17 cellular contexts compared by ENCODE assay signal in the genomic region with DNA sequence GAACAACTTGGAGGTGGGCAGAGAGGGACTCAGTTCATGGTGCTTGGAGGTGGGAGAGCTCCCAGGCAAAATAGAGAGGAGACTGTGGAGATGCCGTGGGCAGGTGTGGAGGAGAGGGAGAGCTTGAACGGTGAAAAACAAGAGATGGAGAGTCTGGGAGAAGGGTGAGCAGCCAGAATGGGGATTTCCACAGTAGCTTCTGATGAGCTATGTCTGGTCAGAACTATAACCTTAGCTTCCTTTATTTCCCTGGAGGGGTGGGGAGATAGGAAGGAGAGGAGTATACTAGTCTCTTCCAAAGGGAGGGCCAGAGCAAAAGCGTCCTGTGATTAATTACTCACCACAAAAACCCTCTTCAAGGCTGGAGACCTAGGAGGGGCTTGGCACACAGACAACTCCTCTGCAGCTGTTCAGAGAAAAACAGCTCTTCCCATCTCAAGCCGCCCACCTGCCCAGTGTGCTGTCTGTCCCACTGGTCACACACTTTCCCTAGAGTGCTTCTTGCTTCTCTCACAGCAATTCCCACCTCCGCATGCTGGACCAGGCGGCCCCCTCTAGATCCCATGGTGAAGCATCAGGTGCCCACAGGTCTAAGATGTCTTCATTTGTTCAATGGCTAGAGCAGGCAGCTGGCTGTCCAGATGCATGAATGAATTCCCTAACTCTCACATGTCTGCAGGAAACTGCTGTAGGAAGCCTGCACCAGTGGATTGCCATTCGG. TPM values are rescaled to one million over a fixed set of nuclear protein-coding genes. Genes with fewer than 3 reads are reported as not detected.
DNase-seq lines count a peak whose midpoint lies in the region; ATAC-seq and TF ChIP-seq lines count a peak whose summit lies in the region.
"Had no signal": no experiment of that assay in that cellular context is flagged by ENCODE, and none has a peak within 500 bp of the region (broad histone marks: within the 10 kb centered on the region; RNA-seq: fewer than 3 reads in every experiment).

No MANE protein-coding gene starts in this region.

- H3K4me1 ChIP-seq in mesenchymal stem cell (ENCODE audit: control insufficient read depth, insufficient read depth, low read depth, low read length): peaks cover 10% of the 10 kb centered on the region
- H3K4me1 ChIP-seq: left lung, testis had no signal

- H3K9me3 ChIP-seq in MG63 (no peaks in the 10 kb centered on the region), mesenchymal stem cell (ENCODE audit: control insufficient read depth, low read length) (no peaks in the 10 kb centered on the region)
- H3K9me3 ChIP-seq: esophagus squamous epithelium, left lung, testis had no signal

- no peak overlapping the region for H4K91ac ChIP-seq in mesenchymal stem cell (ENCODE audit: low read length)

- H3K14ac ChIP-seq in mesenchymal stem cell (ENCODE audit: low read length in 2 of 2): no peak overlapping the region

- POLR2A ChIA-PET in AG04449 (lab: Yijun Ruan, JAX): interaction anchor here (1.0 to 1.3 kb wide), 2 partner anchors 136 to 139 kb away, joined by 3 to 4 read pairs; no protein-coding TSS in a partner anchor
- POLR2A ChIA-PET in activated CD8-positive, alpha-beta T cell treated with anti-CD3 and anti-CD28 coated beads, Interleukin-2, amount 10 ng/mL, durations not matched to agents 7 days and 5 days (lab: Charles Lee): no interaction called here

- no peak overlapping the region for H2BK5ac ChIP-seq in mesenchymal stem cell (ENCODE audit: low read depth, low read length, poor library complexity, severe bottlenecking)

- H3K27ac Mint-ChIP-seq in activated CD8-positive, alpha-beta T cell treated with anti-CD3 and anti-CD28 coated beads, Interleukin-2, amount 10 ng/mL, durations not matched to agents 7 days and 5 days: no peak overlapping the region
- H3K27ac Mint-ChIP-seq: brain had no signal

- ATAC-seq in GM21390 (IDR thresholded peaks at IDR 0.05; ENCODE audit: unreplicated experiment) (no peak), HG03571 (IDR thresholded peaks at IDR 0.05; ENCODE audit: unreplicated experiment) (no peak)
- no peak for ATAC-seq in activated CD8-positive, alpha-beta T cell treated with anti-CD3 and anti-CD28 coated beads, Interleukin-2, amount 10 ng/mL, durations not matched to agents 7 days and 5 days
- ATAC-seq: activated T-cell treated with anti-CD3 and anti-CD28 coated beads, Interleukin-2, amount 50 U/mL, for 4 hours; left lung had no signal

- peak overlapping the region; percentile 17 for H3K9ac ChIP-seq in mesenchymal stem cell (ENCODE audit: low read length)

- H3K4ac ChIP-seq in mesenchymal stem cell (ENCODE audit: low read depth in 1 of 2, low read length in 2 of 2): no peak overlapping the region

- no peaks in the 10 kb centered on the region for H3K4me1 Mint-ChIP-seq in activated CD8-positive, alpha-beta T cell treated with anti-CD3 and anti-CD28 coated beads, Interleukin-2, amount 10 ng/mL, durations not matched to agents 7 days and 5 days (ENCODE audit: low read depth)

- TF ChIP-seq CTCF in AG04449 (IDR thresholded peaks at IDR 0.05; ENCODE audit: insufficient read depth, low read length, missing control alignments) (no peak), brain microvascular endothelial cell (IDR thresholded peaks at IDR 0.05; ENCODE audit: low read depth, low read length, missing control alignments) (no peak)

- H3K4me3 ChIP-seq in AG04449 (ENCODE audit: low read depth, low read length): no peak overlapping the region
- H3K4me3 ChIP-seq in MG63: no peak overlapping the region
- H3K4me3 ChIP-seq in brain microvascular endothelial cell (ENCODE audit: low read depth, low read length): peak overlapping the region; percentile 5
- no peak overlapping the region for H3K4me3 ChIP-seq in mesenchymal stem cell (ENCODE audit: insufficient read depth in 1 of 2, low read depth in 1 of 2, low read length in 2 of 2)
- H3K4me3 ChIP-seq: esophagus squamous epithelium, left lung, testis had no signal

- no peak overlapping the region for H3K4me3 Mint-ChIP-seq in activated CD8-positive, alpha-beta T cell treated with anti-CD3 and anti-CD28 coated beads, Interleukin-2, amount 10 ng/mL, durations not matched to agents 7 days and 5 days
- H3K4me3 Mint-ChIP-seq: activated T-cell treated with anti-CD3 and anti-CD28 coated beads, Interleukin-2, amount 50 U/mL, for 4 hours; brain had no signal

- no peak overlapping the region for H2AK5ac ChIP-seq in mesenchymal stem cell (ENCODE audit: low read length, severe bottlenecking)

- H3K79me1 ChIP-seq in mesenchymal stem cell (replicated peaks; ENCODE audit: low read length, poor library complexity, severe bottlenecking): no peaks in the 10 kb centered on the region

- no peaks in the 10 kb centered on the region for H3K36me3 Mint-ChIP-seq in activated CD8-positive, alpha-beta T cell treated with anti-CD3 and anti-CD28 coated beads, Interleukin-2, amount 10 ng/mL, durations not matched to agents 7 days and 5 days (ENCODE audit: low read depth)
- H3K36me3 Mint-ChIP-seq: brain had no signal

- no peak overlapping the region for H3K4me2 ChIP-seq in mesenchymal stem cell (ENCODE audit: low read length, poor library complexity, severe bottlenecking)

- peak overlapping the region in 1 of 2 experiments; percentile 12 for H3K18ac ChIP-seq in mesenchymal stem cell (ENCODE audit: low read depth in 1 of 2, low read length in 2 of 2)

- H2BK120ac ChIP-seq in mesenchymal stem cell (ENCODE audit: low read depth, low read length): no peak overlapping the region

- no peaks in the 10 kb centered on the region for H3K27me3 Mint-ChIP-seq in activated CD8-positive, alpha-beta T cell treated with anti-CD3 and anti-CD28 coated beads, Interleukin-2, amount 10 ng/mL, durations not matched to agents 7 days and 5 days (ENCODE audit: low read depth)
- H3K27me3 Mint-ChIP-seq: brain had no signal

- H3K9me3 Mint-ChIP-seq in activated CD8-positive, alpha-beta T cell treated with anti-CD3 and anti-CD28 coated beads, Interleukin-2, amount 10 ng/mL, durations not matched to agents 7 days and 5 days (ENCODE audit: insufficient read depth): no peaks in the 10 kb centered on the region
- H3K9me3 Mint-ChIP-seq: activated T-cell treated with anti-CD3 and anti-CD28 coated beads, Interleukin-2, amount 50 U/mL, for 4 hours; brain had no signal

- no peak overlapping the region for H2AFZ ChIP-seq in mesenchymal stem cell (ENCODE audit: low read depth, low read length)

- H2BK12ac ChIP-seq in mesenchymal stem cell (ENCODE audit: low read length in 2 of 2): peak overlapping the region in 1 of 2 experiments; percentile 90

- H3K36me3 ChIP-seq in MG63 (no peaks in the 10 kb centered on the region), brain microvascular endothelial cell (replicated peaks) (no peaks in the 10 kb centered on the region), mesenchymal stem cell (ENCODE audit: control insufficient read depth in 1 of 2, insufficient read depth in 2 of 2, low read depth in 1 of 2, low read length in 2 of 2) (no peaks in the 10 kb centered on the region)
- H3K36me3 ChIP-seq: esophagus squamous epithelium, left lung had no signal

- DNase-seq in AG04449 (ENCODE audit: low read depth, low spot score): peak; percentile 12
- peak; percentile 25 for DNase-seq in MG63
- peak; percentile 92 for DNase-seq in brain microvascular endothelial cell
- DNase-seq in mesenchymal stem cell: peak; percentile 47
- DNase-seq in NCI-H2227 treated with DMSO at 0.1 percent for 48 hours (lab: John Stamatoyannopoulos, UW): no peak
- no peak for DNase-seq in activated CD8-positive, alpha-beta T cell treated with anti-CD3 and anti-CD28 coated beads, Interleukin-2, amount 10 ng/mL, durations not matched to agents 7 days and 5 days
- DNase-seq: activated T-cell treated with anti-CD3 and anti-CD28 coated beads, Interleukin-2, amount 50 U/mL, for 4 hours; esophagus squamous epithelium; NCI-H2029 treated with DMSO at 0.1 percent for 48 hours; nucleus accumbens; RPMI8226; testis had no signal

- H3K27me3 ChIP-seq in MG63 (no peaks in the 10 kb centered on the region), brain microvascular endothelial cell (replicated peaks) (no peaks in the 10 kb centered on the region), mesenchymal stem cell (ENCODE audit: control insufficient read depth in 1 of 2, insufficient read depth in 1 of 2, low read length in 2 of 2) (peaks cover 0 to 4% of the 10 kb centered on the region in 2 experiments)
- H3K27me3 ChIP-seq: esophagus squamous epithelium, left lung, testis had no signal

- no peak overlapping the region for H4K8ac ChIP-seq in mesenchymal stem cell (ENCODE audit: low read length)

- H2BK15ac ChIP-seq in mesenchymal stem cell (ENCODE audit: low read depth, poor library complexity, severe bottlenecking): no peak overlapping the region

- H3K27ac ChIP-seq in brain microvascular endothelial cell (peak overlapping the region; percentile 52), mesenchymal stem cell (ENCODE audit: low read length, poor library complexity, severe bottlenecking) (no peak overlapping the region)
- H3K27ac ChIP-seq: esophagus squamous epithelium, left lung, testis, VCaP had no signal

- CTCF ChIA-PET in AG04449 (lab: Yijun Ruan, JAX): interaction anchor here (0.8 to 2.8 kb wide), 7 partner anchors 9 to 279 kb away, joined by 3 to 9 read pairs (median 4); no protein-coding TSS in a partner anchor
- CTCF ChIA-PET in activated CD8-positive, alpha-beta T cell treated with anti-CD3 and anti-CD28 coated beads, Interleukin-2, amount 10 ng/mL, durations not matched to agents 7 days and 5 days (lab: Charles Lee): no interaction called here

- no peak overlapping the region for H3K23ac ChIP-seq in mesenchymal stem cell (ENCODE audit: low read length in 2 of 2)

- in situ Hi-C loops in brain microvascular endothelial cell (cut with HindIII; ENCODE audit: low pct_ligation_motif_present, low sequenced_read_pairs): no loop called here

- 73% methylated on average over 7 of the region's 7 CpGs for WGBS in mesenchymal stem cell

RNA-seq across cellular contexts. Expression of a gene that starts 41.9 kb away (rescaled TPM):
- total RNA-seq in MG63 (2014; rRNA removed; shearing (Covaris generic); ENCODE audit: low replicate concordance): not detected in 2 replicates
- polyA plus RNA-seq in mesenchymal stem cell (2013, experiment 1 of 2): not detected
- polyA plus RNA-seq in mesenchymal stem cell (2013, experiment 2 of 2): not detected
- not detected for total RNA-seq in activated CD8-positive, alpha-beta T cell treated with anti-CD3 and anti-CD28 coated beads, Interleukin-2, amount 10 ng/mL, durations not matched to agents 7 days and 5 days
- total RNA-seq: activated T-cell treated with anti-CD3 and anti-CD28 coated beads, Interleukin-2, amount 50 U/mL, for 4 hours; left lung had no signal

RNA-seq across cellular contexts. Expression of a gene that starts 52.0 kb away (rescaled TPM):
- total RNA-seq in MG63 (2014; rRNA removed; shearing (Covaris generic); ENCODE audit: low replicate concordance): not detected in 2 replicates
- not detected for polyA plus RNA-seq in mesenchymal stem cell (2013, experiment 1 of 2)
- polyA plus RNA-seq in mesenchymal stem cell (2013, experiment 2 of 2): 0.01 TPM
- total RNA-seq in activated CD8-positive, alpha-beta T cell treated with anti-CD3 and anti-CD28 coated beads, Interleukin-2, amount 10 ng/mL, durations not matched to agents 7 days and 5 days: under 1 TPM; 0.42 to 0.87 TPM

Comparison
In these comparisons a context has a peak if more than half of its experiments do, and no peak if none do; other contexts are left out.
1. DNase-seq: peak in AG04449 (single experiment), MG63 (single experiment), brain microvascular endothelial cell (single experiment) and mesenchymal stem cell (single experiment); none in NCI-H2227 treated with DMSO at 0.1 percent for 48 hours (single experiment) and activated CD8-positive, alpha-beta T cell treated with anti-CD3 and anti-CD28 coated beads, Interleukin-2, amount 10 ng/mL, durations not matched to agents 7 days and 5 days (single experiment).